22 cellular contexts compared by ENCODE assay signal in the genomic region with DNA sequence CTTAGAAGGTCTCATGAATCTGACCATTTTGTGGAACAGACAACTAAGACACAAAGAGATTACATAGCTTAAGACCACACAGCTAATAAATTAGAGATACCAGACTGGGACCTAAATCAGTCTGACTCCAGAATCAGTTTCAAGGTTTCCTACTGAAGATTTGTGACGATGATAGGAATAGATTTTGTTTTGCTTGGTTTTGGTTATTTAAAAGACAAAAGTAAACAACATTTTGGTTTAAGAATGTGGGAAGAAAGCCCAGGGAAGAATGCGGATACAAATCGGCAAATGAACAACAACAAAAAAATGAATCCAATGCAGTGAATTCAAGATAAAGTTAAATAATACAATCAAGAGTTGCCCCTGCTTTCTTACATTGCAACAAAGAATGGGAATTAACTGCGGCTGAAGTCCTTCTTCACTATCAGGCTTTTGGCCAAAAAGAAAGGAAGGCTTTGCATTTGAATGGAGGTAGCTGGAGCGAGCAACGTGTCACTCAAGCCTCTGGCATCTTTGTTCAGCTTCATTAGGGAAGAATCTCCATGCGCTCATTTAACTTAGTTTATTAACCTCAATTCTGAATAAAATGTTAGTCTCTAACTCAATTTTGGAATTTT.
A peak's percentile ranks its signal among the peaks of the same experiment; 100 is the strongest.
DNase-seq lines count a peak whose midpoint lies in the region; TF ChIP-seq lines count a peak whose summit lies in the region.
"Had no signal": no experiment of that assay in that cellular context is flagged by ENCODE, and none has a peak within 500 bp of the region (broad histone marks: within the 10 kb centered on the region; RNA-seq: fewer than 3 reads in every experiment).

No MANE protein-coding gene starts in this region.

- no peak overlapping the region for H3K4me3 ChIP-seq in brain microvascular endothelial cell (ENCODE audit: low read depth, low read length)
- H3K4me3 ChIP-seq: gastrocnemius medialis, GM12878, K562, ovary, tibial nerve had no signal

- H3K4me3 Mint-ChIP-seq in HFFc6 (peak overlapping the region; percentile 22; the same call in 1 of the 2 replicates), osteocyte (ENCODE audit: unreplicated experiment) (no peak overlapping the region)
- H3K4me3 Mint-ChIP-seq: CD8-positive, alpha-beta T cell; memory B cell; stimulated activated naive CD8-positive, alpha-beta T cell treated with anti-CD3 and anti-CD28 coated beads, Interleukin-15, amount 100 ng/mL, for 72 hours had no signal

- peak overlapping the region; percentile 65 for H3K27ac ChIP-seq in brain microvascular endothelial cell
- H3K27ac ChIP-seq: gastrocnemius medialis, tibial nerve had no signal

- H3K27ac Mint-ChIP-seq in HFFc6 (peak overlapping the region; percentile 15; the same call in 1 of the 2 replicates), osteocyte (ENCODE audit: unreplicated experiment) (peak overlapping the region; percentile 94)
- H3K27ac Mint-ChIP-seq: CD8-positive, alpha-beta T cell; memory B cell; stimulated activated naive CD8-positive, alpha-beta T cell treated with anti-CD3 and anti-CD28 coated beads, Interleukin-15, amount 100 ng/mL, for 72 hours had no signal

- H3K36me3 Mint-ChIP-seq in HFFc6 (ENCODE audit: low read depth) = no peaks in the 10 kb centered on the region
- no peaks in the 10 kb centered on the region for H3K36me3 Mint-ChIP-seq in osteocyte (ENCODE audit: unreplicated experiment)
- H3K36me3 Mint-ChIP-seq: CD8-positive, alpha-beta T cell; memory B cell had no signal

- TF ChIP-seq CTCF in HFFc6 (IDR thresholded peaks at IDR 0.05) = no peak
- TF ChIP-seq CTCF in brain microvascular endothelial cell (IDR thresholded peaks at IDR 0.05; ENCODE audit: low read depth, low read length, missing control alignments) = no peak
- TF ChIP-seq CTCF in osteocyte (IDR thresholded peaks at IDR 0.05) = no peak

- no peaks in the 10 kb centered on the region for H3K27me3 ChIP-seq in brain microvascular endothelial cell (replicated peaks)
- H3K27me3 ChIP-seq: gastrocnemius medialis, ovary, tibial nerve had no signal

- DNase-seq in HFFc6 = peak; percentile 2
- no peak for DNase-seq in brain microvascular endothelial cell
- peak; percentile 32 for DNase-seq in globus pallidus (ENCODE audit: low spot score)
- no peak for DNase-seq in osteocyte (ENCODE audit: extremely low spot score, unreplicated experiment)
- DNase-seq in Kasumi-1 (lab: John Stamatoyannopoulos, UW) = no peak
- DNase-seq in activated naive CD4-positive, alpha-beta T cell treated with Interleukin-2 at 50 U/mL for 16 hours = no peak
- no peak for DNase-seq in stimulated activated CD4-positive, alpha-beta T cell treated with anti-CD3 and anti-CD28 coated beads, Interleukin-4, amount 100 ng/mL, for 24 hours
- DNase-seq in NCI-H510A (lab: John Stamatoyannopoulos, UW) = no peak
- DNase-seq: activated CD4-positive, CD25-positive, alpha-beta regulatory T cell treated with anti-CD3 and anti-CD28 coated beads, Interleukin-2, amount 50 U/mL, for 72 hours; activated T-cell treated with anti-CD3 and anti-CD28 coated beads, Interleukin-2, amount 50 U/mL, for 1 hour; amniotic stem cell; CD8-positive, alpha-beta T cell; DMS153; gastrocnemius medialis; NCI-H1694; NCI-H748 treated with DMSO at 0.1 percent for 48 hours; ovary; stimulated activated naive CD8-positive, alpha-beta T cell treated with anti-CD3 and anti-CD28 coated beads, Interleukin-15, amount 100 ng/mL, for 72 hours had no signal

- in situ Hi-C loops in brain microvascular endothelial cell (cut with HindIII; ENCODE audit: low pct_ligation_motif_present, low sequenced_read_pairs) = no loop called here

- peaks cover 2% of the 10 kb centered on the region; the same call in 1 of the 2 replicates for H3K27me3 Mint-ChIP-seq in HFFc6 (ENCODE audit: insufficient read depth)
- no peaks in the 10 kb centered on the region for H3K27me3 Mint-ChIP-seq in osteocyte (ENCODE audit: unreplicated experiment)
- H3K27me3 Mint-ChIP-seq: stimulated activated naive CD8-positive, alpha-beta T cell treated with anti-CD3 and anti-CD28 coated beads, Interleukin-15, amount 100 ng/mL, for 72 hours had no signal

- no peaks in the 10 kb centered on the region for H3K36me3 ChIP-seq in brain microvascular endothelial cell (replicated peaks)
- H3K36me3 ChIP-seq: gastrocnemius medialis, ovary, tibial nerve had no signal

- H3K4me1 Mint-ChIP-seq in HFFc6 (ENCODE audit: low read depth) (peaks cover 25% of the 10 kb centered on the region), osteocyte (ENCODE audit: unreplicated experiment) (peaks cover 54% of the 10 kb centered on the region)
- H3K4me1 Mint-ChIP-seq: stimulated activated naive CD8-positive, alpha-beta T cell treated with anti-CD3 and anti-CD28 coated beads, Interleukin-15, amount 100 ng/mL, for 72 hours had no signal

- H3K9me3 Mint-ChIP-seq in HFFc6 (no peaks in the 10 kb centered on the region), osteocyte (ENCODE audit: unreplicated experiment) (no peaks in the 10 kb centered on the region)
- H3K9me3 Mint-ChIP-seq: CD8-positive, alpha-beta T cell; stimulated activated naive CD8-positive, alpha-beta T cell treated with anti-CD3 and anti-CD28 coated beads, Interleukin-15, amount 100 ng/mL, for 72 hours had no signal

Comparison
In these comparisons a context has a peak if more than half of its experiments do, and no peak if none do; other contexts are left out.
1. DNase-seq: peak in HFFc6 (single experiment) and globus pallidus (single experiment); none in brain microvascular endothelial cell (single experiment), osteocyte (single experiment), Kasumi-1 (0 of 2), activated naive CD4-positive, alpha-beta T cell treated with Interleukin-2 at 50 U/mL for 16 hours (single experiment), stimulated activated CD4-positive, alpha-beta T cell treated with anti-CD3 and anti-CD28 coated beads, Interleukin-4, amount 100 ng/mL, for 24 hours (single experiment) and NCI-H510A (single experiment).